Comparison of ENCODE assay signal across 9 cellular contexts in genomic region chr18:59282341-59282740, GRCh38. TPM values are rescaled to one million over a fixed set of nuclear protein-coding genes. Genes with fewer than 3 reads are reported as not detected.
"Had no signal": no experiment of that assay in that cellular context is flagged by ENCODE, and none has a peak within 500 bp of the region (broad histone marks: within the 10 kb centered on the region; RNA-seq: fewer than 3 reads in every experiment).

No MANE protein-coding gene starts in this region.

- H3K4me3 ChIP-seq: GM12878 had no signal

- FAIRE-seq: G401.6, GM12878, GM12891, GM12892, GM18507, GM19239 had no signal

- DNase-seq: GDM1, GF-D8 had no signal

- ATAC-seq: GM12878 had no signal

RNA-seq across cellular contexts. Expression of gene RAX, which starts 9.1 kb away (rescaled TPM):
- total RNA-seq: G401, GM12878 had no signal
- polyA plus RNA-seq: GM12878 had no signal

RNA-seq across cellular contexts. Expression of gene CPLX4, which starts 36.1 kb away (rescaled TPM):
- total RNA-seq: G401, GM12878 had no signal
- polyA plus RNA-seq: GM12878 had no signal
